10 cellular contexts compared by ENCODE assay signal in genomic region chr20:58661298-58662141, GRCh38. TPM values are rescaled to one million over a fixed set of nuclear protein-coding genes. Genes with fewer than 3 reads are reported as not detected.
DNase-seq lines count a peak whose midpoint lies in the region; ATAC-seq and TF ChIP-seq lines count a peak whose summit lies in the region.
"Had no signal": no experiment of that assay in that cellular context is flagged by ENCODE, and none has a peak within 500 bp of the region (broad histone marks: within the 10 kb centered on the region; RNA-seq: fewer than 3 reads in every experiment).

No MANE protein-coding gene starts in this region.

- H3K9me3 ChIP-seq in T-helper 17 cell (ENCODE audit: control insufficient read depth, low read length, poor library complexity, severe bottlenecking) (no peaks in the 10 kb centered on the region), SK-N-SH (no peaks in the 10 kb centered on the region)

- no peak overlapping the region for H3K27ac ChIP-seq in SK-N-SH (ENCODE audit: low read depth in 2 of 2, low read length in 1 of 2)

- no peaks in the 10 kb centered on the region for H3K9me3 Mint-ChIP-seq in activated T-cell treated with anti-CD3 and anti-CD28 coated beads, Interleukin-2, amount 50 U/mL, for 72 hours
- H3K9me3 Mint-ChIP-seq in stimulated activated effector memory CD8-positive, alpha-beta T cell treated with anti-CD3 and anti-CD28 coated beads, Interleukin-12 subunit alpha, Interleukin-12 subunit beta, amount 100 ng/mL, for 72 hours: no peaks in the 10 kb centered on the region

- H3K27ac Mint-ChIP-seq in T-helper 17 cell: peak overlapping the region; percentile 99
- peak overlapping the region; percentile 99 for H3K27ac Mint-ChIP-seq in activated T-cell treated with anti-CD3 and anti-CD28 coated beads, Interleukin-2, amount 50 U/mL, for 72 hours
- H3K27ac Mint-ChIP-seq in stimulated activated effector memory CD8-positive, alpha-beta T cell treated with anti-CD3 and anti-CD28 coated beads, Interleukin-12 subunit alpha, Interleukin-12 subunit beta, amount 100 ng/mL, for 72 hours: peak overlapping the region; percentile 95

- no peaks in the 10 kb centered on the region for H3F3A ChIP-seq in SK-N-SH (replicated peaks; ENCODE audit: insufficient read depth)

- TF ChIP-seq CTCF in fibroblast of the aortic adventitia (IDR thresholded peaks at IDR 0.05; ENCODE audit: insufficient read depth, low read length) (no peak), SK-N-SH (IDR thresholded peaks at IDR 0.05) (no peak)

- H3K9me2 ChIP-seq in SK-N-SH: no peaks in the 10 kb centered on the region

- peak; percentile 90 for ATAC-seq in T-helper 17 cell
- peak; percentile 76 to 79 for ATAC-seq in activated T-cell treated with anti-CD3 and anti-CD28 coated beads, Interleukin-2, amount 50 U/mL, for 72 hours (replicated peaks in 1 of 2)
- peak; percentile 78 for ATAC-seq in stimulated activated effector memory CD8-positive, alpha-beta T cell treated with anti-CD3 and anti-CD28 coated beads, Interleukin-12 subunit alpha, Interleukin-12 subunit beta, amount 100 ng/mL, for 72 hours
- ATAC-seq in GM18870 (IDR thresholded peaks at IDR 0.05; ENCODE audit: unreplicated experiment): no peak

- peaks cover 3% of the 10 kb centered on the region; the same call in 1 of the 2 replicates for H4K20me1 ChIP-seq in SK-N-SH (ENCODE audit: insufficient read depth)

- peaks cover 49% of the 10 kb centered on the region for H3K4me1 Mint-ChIP-seq in T-helper 17 cell
- peaks cover 77% of the 10 kb centered on the region for H3K4me1 Mint-ChIP-seq in activated T-cell treated with anti-CD3 and anti-CD28 coated beads, Interleukin-2, amount 50 U/mL, for 72 hours (ENCODE audit: low read depth)
- peaks cover 53% of the 10 kb centered on the region for H3K4me1 Mint-ChIP-seq in stimulated activated effector memory CD8-positive, alpha-beta T cell treated with anti-CD3 and anti-CD28 coated beads, Interleukin-12 subunit alpha, Interleukin-12 subunit beta, amount 100 ng/mL, for 72 hours

- POLR2A ChIA-PET in SK-N-SH (lab: Yijun Ruan, JAX): no interaction called here

- peaks cover 33 to 59% of the 10 kb centered on the region in 2 experiments for H3K36me3 ChIP-seq in SK-N-SH (replicated peaks in 1 of 2; ENCODE audit: control insufficient read depth in 1 of 2, insufficient read depth in 2 of 2, low read length in 1 of 2)

- no peak for TF ChIP-seq RAD21 in SK-N-SH (IDR thresholded peaks at IDR 0.05; ENCODE audit: low read length)

- H3K4me3 Mint-ChIP-seq in T-helper 17 cell: peak overlapping the region; percentile 85
- H3K4me3 Mint-ChIP-seq in activated T-cell treated with anti-CD3 and anti-CD28 coated beads, Interleukin-2, amount 50 U/mL, for 72 hours: peak overlapping the region; percentile 78 to 80
- H3K4me3 Mint-ChIP-seq in stimulated activated effector memory CD8-positive, alpha-beta T cell treated with anti-CD3 and anti-CD28 coated beads, Interleukin-12 subunit alpha, Interleukin-12 subunit beta, amount 100 ng/mL, for 72 hours: peak overlapping the region; percentile 67

- no peak overlapping the region for H2AFZ ChIP-seq in SK-N-SH (ENCODE audit: low read depth)

- WGBS in SK-N-SH (ENCODE audit: low lambda C conversion rate): 93% methylated on average over 15 of the region's 15 CpGs

- H3K79me2 ChIP-seq in SK-N-SH (ENCODE audit: insufficient read depth): peaks cover 100% of the 10 kb centered on the region

- DNase-seq in T-helper 17 cell: peak; percentile 24 to 50 (median 41)
- peak; percentile 43 to 48 for DNase-seq in activated T-cell treated with anti-CD3 and anti-CD28 coated beads, Interleukin-2, amount 50 U/mL, for 72 hours
- peak; percentile 39 for DNase-seq in fibroblast of the aortic adventitia (ENCODE audit: low read depth)
- peak in 1 of 2 donors; percentile 48 for DNase-seq in stimulated activated effector memory CD8-positive, alpha-beta T cell treated with anti-CD3 and anti-CD28 coated beads, Interleukin-12 subunit alpha, Interleukin-12 subunit beta, amount 100 ng/mL, for 72 hours (ENCODE audit: low spot score in 2 of 2)
- no peak for DNase-seq in SK-N-SH
- no peak for DNase-seq in HK-2 (ENCODE audit: unreplicated experiment)
- no peak for DNase-seq in RKO (ENCODE audit: low spot score)
- DNase-seq: hypothalamus, NCI-H69 had no signal

- H3K36me3 Mint-ChIP-seq in T-helper 17 cell (ENCODE audit: low read depth): no peaks in the 10 kb centered on the region
- peaks cover 4 to 6% of the 10 kb centered on the region in 2 donors for H3K36me3 Mint-ChIP-seq in activated T-cell treated with anti-CD3 and anti-CD28 coated beads, Interleukin-2, amount 50 U/mL, for 72 hours (ENCODE audit: insufficient read depth in 2 of 2)
- peaks cover 94% of the 10 kb centered on the region for H3K36me3 Mint-ChIP-seq in stimulated activated effector memory CD8-positive, alpha-beta T cell treated with anti-CD3 and anti-CD28 coated beads, Interleukin-12 subunit alpha, Interleukin-12 subunit beta, amount 100 ng/mL, for 72 hours

- H3K4me3 ChIP-seq in fibroblast of the aortic adventitia (ENCODE audit: low read depth, low read length) (no peak overlapping the region), SK-N-SH (ENCODE audit: low read depth in 2 of 2, low read length in 1 of 2) (no peak overlapping the region)

- no peaks in the 10 kb centered on the region for H3K27me3 ChIP-seq in SK-N-SH (ENCODE audit: insufficient read depth)

- CTCF ChIA-PET in SK-N-SH (lab: Yijun Ruan, JAX): no interaction called here

- no peak for TF ChIP-seq EP300 in SK-N-SH (IDR thresholded peaks at IDR 0.05; ENCODE audit: borderline replicate concordance in 1 of 2, low read depth in 1 of 2, low read length in 1 of 2)

- H3K4me2 ChIP-seq in SK-N-SH: no peak overlapping the region

- H3K27me3 Mint-ChIP-seq in T-helper 17 cell: no peaks in the 10 kb centered on the region
- H3K27me3 Mint-ChIP-seq in activated T-cell treated with anti-CD3 and anti-CD28 coated beads, Interleukin-2, amount 50 U/mL, for 72 hours (ENCODE audit: low read depth): no peaks in the 10 kb centered on the region

- no peak overlapping the region for H3K9ac ChIP-seq in SK-N-SH

- H3K4me1 ChIP-seq in SK-N-SH (ENCODE audit: control insufficient read depth in 1 of 2, insufficient read depth in 2 of 2, low read depth in 1 of 2, low read length in 1 of 2): peaks cover 19% of the 10 kb centered on the region in 2 experiments; a peak in 3 of 4 replicates

TF ChIP-seq in SK-N-SH, 30 proteins besides CTCF, POLR2A, EP300 and RAD21 (continues in another document):
- no peak for TF ChIP-seq PBX3 (IDR thresholded peaks at IDR 0.05)
- no peak for TF ChIP-seq FOSL2 (IDR thresholded peaks at IDR 0.05; ENCODE audit: borderline replicate concordance, low read depth)
- TF ChIP-seq TAF1 (IDR thresholded peaks at IDR 0.05; ENCODE audit: borderline replicate concordance, low read depth, low read length): no peak
- TF ChIP-seq REST (IDR thresholded peaks at IDR 0.05; ENCODE audit: low read depth, low read length): no peak
- no peak for TF ChIP-seq FOXJ3 (CRISPR knock-in tag; IDR thresholded peaks at IDR 0.05)
- no peak for TF ChIP-seq POLR2AphosphoS5 (IDR thresholded peaks at IDR 0.05; ENCODE audit: low read depth, low read length)
- no peak for TF ChIP-seq MEF2A (IDR thresholded peaks at IDR 0.05; ENCODE audit: borderline replicate concordance, low read depth)
- TF ChIP-seq JUND (IDR thresholded peaks at IDR 0.05): no peak

RNA-seq across cellular contexts. Expression of gene STX16, which starts 10.4 kb away (rescaled TPM):
- 100 to 1,000 TPM; 161 to 167 TPM for total RNA-seq in T-helper 17 cell
- 100 to 1,000 TPM; 153 to 154 TPM for total RNA-seq in activated T-cell treated with anti-CD3 and anti-CD28 coated beads, Interleukin-2, amount 50 U/mL, for 72 hours
- 25.5 and 26.5 TPM in 2 replicates for total RNA-seq in fibroblast of the aortic adventitia (ENCODE audit: low replicate concordance)
- polyA plus RNA-seq in SK-N-SH (2012; rRNA removed): 63.8 and 90.9 TPM in 2 replicates
- polyA plus RNA-seq in SK-N-SH (2012; cell fraction: cytosol; rRNA removed): 54.0 and 56.0 TPM in 2 replicates
- polyA plus RNA-seq in SK-N-SH (2012; cell fraction: nucleus; rRNA removed): 199 and 277 TPM in 2 replicates

RNA-seq across cellular contexts. Expression of gene NPEPL1, which starts 31.1 kb away (rescaled TPM):
- total RNA-seq in T-helper 17 cell: 10 to 100 TPM; 59.2 to 64.8 TPM
- 10 to 100 TPM; 25.7 to 29.0 TPM for total RNA-seq in activated T-cell treated with anti-CD3 and anti-CD28 coated beads, Interleukin-2, amount 50 U/mL, for 72 hours
- total RNA-seq in fibroblast of the aortic adventitia (ENCODE audit: low replicate concordance): 24.5 and 33.1 TPM in 2 replicates
- polyA plus RNA-seq in SK-N-SH (2012; rRNA removed): 2.3 and 2.8 TPM in 2 replicates
- 0.15 and 0.31 TPM in 2 replicates for polyA plus RNA-seq in SK-N-SH (2012; cell fraction: cytosol; rRNA removed)
- 26.7 and 39.7 TPM in 2 replicates for polyA plus RNA-seq in SK-N-SH (2012; cell fraction: nucleus; rRNA removed)

Comparison
In these comparisons a context has a peak if more than half of its experiments do, and no peak if none do; other contexts are left out.
1. DNase-seq: peak in T-helper 17 cell (3 of 3), activated T-cell treated with anti-CD3 and anti-CD28 coated beads, Interleukin-2, amount 50 U/mL, for 72 hours (2 of 2) and fibroblast of the aortic adventitia (single experiment); none in SK-N-SH (single experiment), HK-2 (single experiment) and RKO (single experiment).
2. Peak in every context shown above with its lines, with median percentiles within 50 percentile points of each other: H3K27ac Mint-ChIP-seq and H3K4me3 Mint-ChIP-seq.